Comparison of ENCODE assay signal across 7 cellular contexts in the genomic region with DNA sequence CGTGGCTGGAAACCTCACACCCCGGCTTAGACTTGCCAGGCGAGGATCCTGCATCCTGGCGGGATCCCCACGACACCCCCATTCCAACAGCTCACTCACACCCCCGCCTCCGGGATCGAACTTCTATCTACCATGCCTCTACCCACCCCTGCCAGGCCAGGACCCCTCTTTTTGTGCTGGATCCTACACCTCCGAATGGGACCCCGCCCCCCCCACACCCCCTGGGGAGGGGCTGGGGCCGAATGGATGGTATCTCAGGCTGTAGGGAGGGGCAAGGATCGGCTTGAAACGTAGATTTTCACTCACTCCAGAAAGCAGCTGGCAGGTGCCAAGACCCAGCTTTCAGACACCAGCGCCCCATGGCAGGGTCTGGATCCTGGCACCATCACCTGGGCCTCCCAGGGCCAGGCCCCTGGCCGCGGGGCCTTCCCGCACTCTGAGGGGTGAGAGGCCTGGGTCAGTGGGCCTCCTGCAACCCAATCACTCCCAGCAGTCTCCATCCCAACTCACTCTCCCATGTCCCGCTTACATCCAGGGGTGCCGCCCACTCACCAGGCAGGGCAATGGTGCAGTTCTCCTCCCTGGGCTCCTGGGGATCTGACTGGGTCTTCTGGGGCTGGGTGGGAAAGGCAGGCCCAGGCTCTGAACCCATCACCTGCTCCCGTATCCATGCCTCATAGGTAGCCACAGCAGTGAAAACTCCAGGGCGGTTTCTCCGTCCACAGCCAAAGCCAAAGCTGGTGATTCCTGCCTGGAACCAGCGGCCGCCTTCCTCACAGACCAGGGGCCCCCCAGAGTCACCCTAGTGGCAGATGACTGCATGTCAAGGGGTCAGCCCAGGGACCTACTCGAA. TPM values are rescaled to one million over a fixed set of nuclear protein-coding genes. Genes with fewer than 3 reads are reported as not detected.
A peak's percentile ranks its signal among the peaks of the same experiment; 100 is the strongest.
DNase-seq lines count a peak whose midpoint lies in the region; ATAC-seq and TF ChIP-seq lines count a peak whose summit lies in the region.

No MANE protein-coding gene starts in this region.

- H3K4me3 ChIP-seq in HEK293 (ENCODE audit: low read depth, low read length) (no peak overlapping the region), iPS-15b (ENCODE audit: low read depth, low read length) (peak overlapping the region; percentile 39), thyroid gland (replicated peaks in 1 of 3) (peak overlapping the region in 1 of 3 donors; percentile 43)

- no peak overlapping the region for H3K9ac ChIP-seq in iPS-15b (ENCODE audit: low read depth, low read length)

- H3K36me3 Mint-ChIP-seq in WTC11 = no peaks in the 10 kb centered on the region
- H3K36me3 Mint-ChIP-seq in stimulated activated memory B cell treated with anti-CD40 and anti-IgM and Interleukin-4, amounts not matched to agents 10 μg/mL and 1 μg/mL and 100 μg/mL, for 72 hours = no peaks in the 10 kb centered on the region

- H3K27ac Mint-ChIP-seq in WTC11 = no peak overlapping the region
- H3K27ac Mint-ChIP-seq in stimulated activated memory B cell treated with anti-CD40 and anti-IgM and Interleukin-4, amounts not matched to agents 10 μg/mL and 1 μg/mL and 100 μg/mL, for 72 hours = peak overlapping the region; percentile 63

- DNase-seq in WTC11 (ENCODE audit: low spot score) (peak; percentile 51), HuH-7 (ENCODE audit: low spot score) (no peak), thyroid gland (no peak)

- H3K4me3 Mint-ChIP-seq in WTC11 = peak overlapping the region; percentile 47
- H3K4me3 Mint-ChIP-seq in stimulated activated memory B cell treated with anti-CD40 and anti-IgM and Interleukin-4, amounts not matched to agents 10 μg/mL and 1 μg/mL and 100 μg/mL, for 72 hours = peak overlapping the region; percentile 66

- TF ChIP-seq CTCF in HEK293 (tag by site-specific recombination; IDR thresholded peaks at IDR 0.05) = no peak
- TF ChIP-seq CTCF in WTC11 (IDR thresholded peaks at IDR 0.05) = no peak
- no peak for TF ChIP-seq CTCF in thyroid gland (IDR thresholded peaks at IDR 0.05)

- H3K9me3 ChIP-seq in HEK293 (ENCODE audit: control insufficient read depth, insufficient read depth, low read depth, low read length) (no peaks in the 10 kb centered on the region), iPS-15b (ENCODE audit: control insufficient read depth, insufficient read depth, low read length) (no peaks in the 10 kb centered on the region), thyroid gland (no peaks in the 10 kb centered on the region)

- H3K9me3 Mint-ChIP-seq in WTC11 = no peaks in the 10 kb centered on the region
- H3K9me3 Mint-ChIP-seq in stimulated activated memory B cell treated with anti-CD40 and anti-IgM and Interleukin-4, amounts not matched to agents 10 μg/mL and 1 μg/mL and 100 μg/mL, for 72 hours = no peaks in the 10 kb centered on the region

- CTCF ChIA-PET in HEK293 (lab: Yijun Ruan, JAX) = interaction anchor here (0.6 to 3.0 kb wide), 33 partner anchors 8 to 261 kb away, joined by 3 to 24 read pairs (median 4); partner anchors contain the start of genes HSD3B7, KAT8, ZNF646 and ZNF668
- CTCF ChIA-PET in WTC11 (lab: Charles Lee) = interaction anchor here (0.5 to 3.0 kb wide), 52 partner anchors 7 to 730 kb away, joined by 3 to 58 read pairs (median 6); partner anchors contain the start of genes ARMC5, BCKDK, DCTPP1 and FUS

- no peaks in the 10 kb centered on the region; the same call in 1 of the 2 replicates for H3K4me1 ChIP-seq in HEK293 (ENCODE audit: control insufficient read depth, insufficient read depth, low read length)
- H3K4me1 ChIP-seq in iPS-15b (ENCODE audit: control insufficient read depth, insufficient read depth, low read length) = peaks cover 15% of the 10 kb centered on the region
- peaks cover 16 to 33% of the 10 kb centered on the region in 2 donors for H3K4me1 ChIP-seq in thyroid gland

- H3K4me1 Mint-ChIP-seq in WTC11 = peaks cover 37% of the 10 kb centered on the region
- H3K4me1 Mint-ChIP-seq in stimulated activated memory B cell treated with anti-CD40 and anti-IgM and Interleukin-4, amounts not matched to agents 10 μg/mL and 1 μg/mL and 100 μg/mL, for 72 hours = peaks cover 21% of the 10 kb centered on the region

- TF ChIP-seq POLR2A in thyroid gland (IDR thresholded peaks at IDR 0.05) = no peak

- H3K27ac ChIP-seq in HEK293 (ENCODE audit: extremely low read depth, low read depth, low read length) = no peak overlapping the region; the same call in 1 of the 2 replicates
- peak overlapping the region in 1 of 3 donors; percentile 57 for H3K27ac ChIP-seq in thyroid gland

- 74 to 94% methylated on average over 13 to 23 of the region's 25 CpGs for WGBS in thyroid gland, 2 donors

- H3K27me3 ChIP-seq in iPS-15b (ENCODE audit: control insufficient read depth, insufficient read depth, low read length) (peaks cover 35% of the 10 kb centered on the region), thyroid gland (no peaks in the 10 kb centered on the region)

- H3K27me3 Mint-ChIP-seq in WTC11 (ENCODE audit: low read depth) = peaks cover 49% of the 10 kb centered on the region
- peaks cover 10% of the 10 kb centered on the region for H3K27me3 Mint-ChIP-seq in stimulated activated memory B cell treated with anti-CD40 and anti-IgM and Interleukin-4, amounts not matched to agents 10 μg/mL and 1 μg/mL and 100 μg/mL, for 72 hours

- intact Hi-C loops in thyroid gland (cut with DNase I) = loop anchor here (10.0 kb wide), 1 partner anchor 158 kb away; the partner anchor contains the start of gene HSD3B7

- H3K36me3 ChIP-seq in HEK293 (ENCODE audit: control insufficient read depth in 2 of 2, insufficient read depth in 1 of 2, low read length in 2 of 2) (no peaks in the 10 kb centered on the region), iPS-15b (ENCODE audit: control insufficient read depth, insufficient read depth, low read length) (no peaks in the 10 kb centered on the region), thyroid gland (no peaks in the 10 kb centered on the region)

- POLR2A ChIA-PET in HEK293 (lab: Yijun Ruan, JAX) = interaction anchor here (0.6 to 4.8 kb wide), 15 partner anchors 15 to 730 kb away, joined by 3 to 107 read pairs (median 6); partner anchors contain the start of genes BCKDK, FUS, HSD3B7 and KAT8
- POLR2A ChIA-PET in WTC11 (lab: Charles Lee) = interaction anchor here (1.2 to 2.7 kb wide), 6 partner anchors 8 to 101 kb away, joined by 4 to 37 read pairs (median 13); partner anchors contain the start of genes FUS, KAT8, PRSS8 and PYCARD

- ATAC-seq in WTC11 (no peak), HG03378 (IDR thresholded peaks at IDR 0.05; ENCODE audit: unreplicated experiment) (no peak)
- no peak for ATAC-seq in stimulated activated memory B cell treated with anti-CD40 and anti-IgM and Interleukin-4, amounts not matched to agents 10 μg/mL and 1 μg/mL and 100 μg/mL, for 72 hours

TF ChIP-seq in HEK293, 187 proteins besides CTCF, POLR2A, EP300 and RAD21:
- TF ChIP-seq PATZ1 (tag by site-specific recombination; IDR thresholded peaks at IDR 0.05) = peak; percentile 60
- peak; percentile 34 for TF ChIP-seq SP2 (tag by site-specific recombination; IDR thresholded peaks at IDR 0.05)
- TF ChIP-seq KLF9 (tag by site-specific recombination; IDR thresholded peaks at IDR 0.05; ENCODE audit: low read depth) = peak; percentile 24; the same call in 1 of the 2 replicates
- TF ChIP-seq SP3 (tag by site-specific recombination; IDR thresholded peaks at IDR 0.05) = no peak; the same call in 1 of the 2 replicates
- TF ChIP-seq ZNF121 (tag by site-specific recombination; IDR thresholded peaks at IDR 0.05) = no peak

TF ChIP-seq in WTC11, 78 proteins besides CTCF, POLR2A, EP300 and RAD21:
- TF ChIP-seq, protein P1, sequence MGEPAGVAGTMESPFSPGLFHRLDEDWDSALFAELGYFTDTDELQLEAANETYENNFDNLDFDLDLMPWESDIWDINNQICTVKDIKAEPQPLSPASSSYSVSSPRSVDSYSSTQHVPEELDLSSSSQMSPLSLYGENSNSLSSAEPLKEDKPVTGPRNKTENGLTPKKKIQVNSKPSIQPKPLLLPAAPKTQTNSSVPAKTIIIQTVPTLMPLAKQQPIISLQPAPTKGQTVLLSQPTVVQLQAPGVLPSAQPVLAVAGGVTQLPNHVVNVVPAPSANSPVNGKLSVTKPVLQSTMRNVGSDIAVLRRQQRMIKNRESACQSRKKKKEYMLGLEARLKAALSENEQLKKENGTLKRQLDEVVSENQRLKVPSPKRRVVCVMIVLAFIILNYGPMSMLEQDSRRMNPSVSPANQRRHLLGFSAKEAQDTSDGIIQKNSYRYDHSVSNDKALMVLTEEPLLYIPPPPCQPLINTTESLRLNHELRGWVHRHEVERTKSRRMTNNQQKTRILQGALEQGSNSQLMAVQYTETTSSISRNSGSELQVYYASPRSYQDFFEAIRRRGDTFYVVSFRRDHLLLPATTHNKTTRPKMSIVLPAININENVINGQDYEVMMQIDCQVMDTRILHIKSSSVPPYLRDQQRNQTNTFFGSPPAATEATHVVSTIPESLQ (CRISPR knock-in tag; IDR thresholded peaks at IDR 0.05) = no peak
- no peak for TF ChIP-seq E2F5 (CRISPR knock-in tag; IDR thresholded peaks at IDR 0.05)
- TF ChIP-seq SP1 (CRISPR knock-in tag; conservative IDR thresholded peaks at IDR 0.05) = no peak
- TF ChIP-seq ZBTB43 (CRISPR knock-in tag; IDR thresholded peaks at IDR 0.05) = 0 out of 2 replicates have a peak, but pooled peaks have one; percentile 35

RNA-seq across cellular contexts. Expression of gene PRSS36, which starts 6.6 kb away (rescaled TPM):
- total RNA-seq in WTC11 (2021) = 0.48 to 1.5 TPM (median 1.3 TPM) in 3 replicates
- total RNA-seq in thyroid gland = 1 to 10 TPM; 1.4 to 6.6 (median 3.0) TPM

RNA-seq across cellular contexts. Expression of gene PRSS8, which starts 7.7 kb away (rescaled TPM):
- total RNA-seq in WTC11 (2021) (78.8 to 127 TPM (median 127 TPM) in 3 replicates), thyroid gland (10 to 100 TPM; 42.1 to 89.9 (median 72.8) TPM)

RNA-seq across cellular contexts. Expression of gene KAT8, which starts 25.8 kb away (rescaled TPM):
- 65.7 to 70.8 TPM (median 69.8 TPM) in 3 replicates for total RNA-seq in WTC11 (2021)
- total RNA-seq in thyroid gland = 100 to 1,000 TPM in 3 of 4 donors, 10 to 100 TPM in 1; 90.0 to 121 (median 113) TPM

RNA-seq across cellular contexts. Expression of gene BCKDK, which starts 35.1 kb away (rescaled TPM):
- total RNA-seq in WTC11 (2021) (58.3 to 71.3 TPM (median 69.3 TPM) in 3 replicates), thyroid gland (10 to 100 TPM; 30.1 to 52.0 (median 40.5) TPM)

RNA-seq across cellular contexts. Expression of gene FUS, which starts 36.7 kb away (rescaled TPM):
- total RNA-seq in WTC11 (2021) (631 to 770 TPM (median 679 TPM) in 3 replicates), thyroid gland (10 to 100 TPM; 41.7 to 88.5 (median 70.5) TPM)
